16 cellular contexts compared by ENCODE assay signal in the genomic region with DNA sequence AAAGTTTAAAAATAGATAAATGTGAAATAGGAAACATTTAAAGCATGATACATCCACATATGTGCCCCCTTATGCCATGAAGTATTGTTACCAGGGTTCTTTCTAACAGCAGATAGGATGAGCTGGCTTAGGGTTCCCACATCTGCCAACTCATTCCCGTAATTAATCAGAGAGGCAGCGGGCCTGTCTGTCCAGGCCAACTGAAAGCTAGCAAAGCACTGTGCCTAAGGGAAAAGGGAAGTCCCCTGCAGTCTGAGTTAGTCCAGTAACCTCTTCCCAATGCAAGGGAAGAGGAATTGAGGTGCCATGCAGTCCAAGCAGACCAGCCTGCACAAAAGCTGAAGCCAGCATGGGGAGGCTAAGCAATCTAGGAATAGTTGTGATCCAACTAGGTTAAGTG. TPM values are rescaled to one million over a fixed set of nuclear protein-coding genes. Genes with fewer than 3 reads are reported as not detected.
A peak's percentile ranks its signal among the peaks of the same experiment; 100 is the strongest.
DNase-seq lines count a peak whose midpoint lies in the region; ATAC-seq and TF ChIP-seq lines count a peak whose summit lies in the region.
"Had no signal": no experiment of that assay in that cellular context is flagged by ENCODE, and none has a peak within 500 bp of the region (broad histone marks: within the 10 kb centered on the region; RNA-seq: fewer than 3 reads in every experiment).

No MANE protein-coding gene starts in this region.

- H3K4me3 ChIP-seq in GM23248 = no peak overlapping the region
- no peak overlapping the region for H3K4me3 ChIP-seq in right cardiac atrium (ENCODE audit: low read length)
- H3K4me3 ChIP-seq: PC-9, prostate gland, uterus had no signal

- POLR2A ChIA-PET in activated CD4-positive, alpha-beta T cell treated with anti-CD3 and anti-CD28 coated beads for 36 hours (lab: Charles Lee) = interaction anchor here (0.6 kb wide), 1 partner anchor 272 kb away, joined by 3 read pairs; no protein-coding TSS in a partner anchor
- POLR2A ChIA-PET in WTC11 (lab: Charles Lee) = no interaction called here

- H3K4me1 ChIP-seq in GM23248 (ENCODE audit: insufficient read depth) (peaks cover 10% of the 10 kb centered on the region; the same call in 1 of the 2 replicates), right cardiac atrium (ENCODE audit: control insufficient read depth, insufficient read depth, low read length) (no peaks in the 10 kb centered on the region)
- H3K4me1 ChIP-seq: prostate gland, uterus had no signal

- no peak overlapping the region for H3K4me2 ChIP-seq in GM23248 (ENCODE audit: unreplicated experiment)
- H3K4me2 ChIP-seq: PC-9 had no signal

- H3K27me3 Mint-ChIP-seq in activated CD4-positive, alpha-beta T cell treated with anti-CD3 and anti-CD28 coated beads for 36 hours = no peaks in the 10 kb centered on the region
- H3K27me3 Mint-ChIP-seq in activated CD4-positive, alpha-beta T cell treated with anti-CD3 and anti-CD28 coated beads, Interleukin-2, amount 10 ng/mL, durations not matched to agents 24 days and 14 days = no peaks in the 10 kb centered on the region
- H3K27me3 Mint-ChIP-seq in WTC11 (ENCODE audit: low read depth) = no peaks in the 10 kb centered on the region

- CTCF ChIA-PET in activated CD4-positive, alpha-beta T cell treated with anti-CD3 and anti-CD28 coated beads for 36 hours (lab: Charles Lee) = interaction anchor here (0.6 to 5.2 kb wide), 4 partner anchors 21 to 459 kb away, joined by 3 to 21 read pairs (median 4); no protein-coding TSS in a partner anchor
- CTCF ChIA-PET in WTC11 (lab: Charles Lee) = no interaction called here

- H3K27ac ChIP-seq in GM23248 (no peak overlapping the region), right cardiac atrium (ENCODE audit: low read length) (no peak overlapping the region)
- H3K27ac ChIP-seq: PC-9, prostate gland, uterus had no signal

- H3K27ac Mint-ChIP-seq in activated CD4-positive, alpha-beta T cell treated with anti-CD3 and anti-CD28 coated beads for 36 hours = peak overlapping the region; percentile 27
- no peak overlapping the region for H3K27ac Mint-ChIP-seq in activated CD4-positive, alpha-beta T cell treated with anti-CD3 and anti-CD28 coated beads, Interleukin-2, amount 10 ng/mL, durations not matched to agents 24 days and 14 days
- peak overlapping the region; percentile 21; the same call in 1 of the 2 replicates for H3K27ac Mint-ChIP-seq in WTC11

- H3K27me3 ChIP-seq in GM23248 (replicated peaks; ENCODE audit: insufficient read depth) (no peaks in the 10 kb centered on the region), right cardiac atrium (ENCODE audit: control insufficient read depth, insufficient read depth) (no peaks in the 10 kb centered on the region)
- H3K27me3 ChIP-seq: uterus had no signal

- no peaks in the 10 kb centered on the region for H3K9me3 Mint-ChIP-seq in activated CD4-positive, alpha-beta T cell treated with anti-CD3 and anti-CD28 coated beads for 36 hours (ENCODE audit: low read depth)
- H3K9me3 Mint-ChIP-seq in activated CD4-positive, alpha-beta T cell treated with anti-CD3 and anti-CD28 coated beads, Interleukin-2, amount 10 ng/mL, durations not matched to agents 24 days and 14 days = no peaks in the 10 kb centered on the region
- H3K9me3 Mint-ChIP-seq in WTC11 = no peaks in the 10 kb centered on the region

- no peaks in the 10 kb centered on the region for H4K20me1 ChIP-seq in GM23248 (ENCODE audit: insufficient read depth)

- peaks cover 15% of the 10 kb centered on the region; the same call in 1 of the 2 replicates for H3K36me3 ChIP-seq in GM23248 (ENCODE audit: low read depth)
- H3K36me3 ChIP-seq: uterus had no signal

- no peak for DNase-seq in activated CD4-positive, alpha-beta T cell treated with anti-CD3 and anti-CD28 coated beads for 36 hours
- DNase-seq in activated CD4-positive, alpha-beta T cell treated with anti-CD3 and anti-CD28 coated beads, Interleukin-2, amount 10 ng/mL, durations not matched to agents 24 days and 14 days = no peak
- DNase-seq in GM23248 = peak; percentile 29
- DNase-seq in WTC11 (ENCODE audit: low spot score) = no peak
- DNase-seq in myocyte (ENCODE audit: low read depth) = peak; percentile 25
- DNase-seq in right cardiac atrium = no peak
- DNase-seq in sciatic nerve (ENCODE audit: low spot score) = no peak
- DNase-seq in T-helper 2 cell = no peak
- DNase-seq: activated CD8-positive, alpha-beta memory T cell treated with anti-CD3 and anti-CD28 coated beads, Interleukin-2, amount 50 U/mL, for 48 hours; amygdala; left ventricle myocardium superior; NCI-H2107; NCI-H526; PC-9; uterus had no signal

- H3F3A ChIP-seq in GM23248 (ENCODE audit: insufficient read depth) = no peaks in the 10 kb centered on the region

- no peak overlapping the region for H3K9ac ChIP-seq in GM23248

- in situ Hi-C loops in GM23248 (cut with MboI) = no loop called here

- H3K79me2 ChIP-seq in GM23248 (ENCODE audit: insufficient read depth) = no peaks in the 10 kb centered on the region

- ATAC-seq in activated CD4-positive, alpha-beta T cell treated with anti-CD3 and anti-CD28 coated beads for 36 hours = no peak
- no peak for ATAC-seq in WTC11
- ATAC-seq in right cardiac atrium = no peak
- ATAC-seq in sciatic nerve = no peak
- ATAC-seq: left ventricle myocardium superior had no signal

- no peak for TF ChIP-seq CTCF in WTC11 (IDR thresholded peaks at IDR 0.05)

- H2AFZ ChIP-seq in GM23248 = no peak overlapping the region
- H2AFZ ChIP-seq: PC-9 had no signal

- no peaks in the 10 kb centered on the region for H3K9me2 ChIP-seq in GM23248 (ENCODE audit: insufficient read depth)

- H3K4me1 Mint-ChIP-seq in activated CD4-positive, alpha-beta T cell treated with anti-CD3 and anti-CD28 coated beads for 36 hours = peaks cover 42% of the 10 kb centered on the region
- peaks cover 40% of the 10 kb centered on the region for H3K4me1 Mint-ChIP-seq in activated CD4-positive, alpha-beta T cell treated with anti-CD3 and anti-CD28 coated beads, Interleukin-2, amount 10 ng/mL, durations not matched to agents 24 days and 14 days
- H3K4me1 Mint-ChIP-seq in WTC11 = no peaks in the 10 kb centered on the region

- intact Hi-C loops in activated CD4-positive, alpha-beta T cell treated with anti-CD3 and anti-CD28 coated beads for 36 hours (cut with DNase I, micrococcal nuclease) = no loop called here
- intact Hi-C loops in activated CD4-positive, alpha-beta T cell treated with anti-CD3 and anti-CD28 coated beads, Interleukin-2, amount 10 ng/mL, durations not matched to agents 24 days and 14 days (cut with micrococcal nuclease) = no loop called here
- intact Hi-C loops in right cardiac atrium (cut with DNase I) = no loop called here
- intact Hi-C loops in sciatic nerve (cut with DNase I) = no loop called here

- no peak overlapping the region for H3K4me3 Mint-ChIP-seq in activated CD4-positive, alpha-beta T cell treated with anti-CD3 and anti-CD28 coated beads for 36 hours
- no peak overlapping the region for H3K4me3 Mint-ChIP-seq in activated CD4-positive, alpha-beta T cell treated with anti-CD3 and anti-CD28 coated beads, Interleukin-2, amount 10 ng/mL, durations not matched to agents 24 days and 14 days
- H3K4me3 Mint-ChIP-seq in WTC11 = no peak overlapping the region

- 54 to 62% methylated on average over 2 of the region's 2 CpGs for WGBS in GM23248 (ENCODE audit: low coverage in 1 of 2, low lambda C conversion rate in 2 of 2, missing lambda C conversion rate in 2 of 2), 2 experiments
- WGBS in right cardiac atrium = 74% methylated on average over 2 of the region's 2 CpGs

- H3K9me3 ChIP-seq in GM23248 (ENCODE audit: low read depth) (no peaks in the 10 kb centered on the region), right cardiac atrium (ENCODE audit: control insufficient read depth, low read length) (no peaks in the 10 kb centered on the region)
- H3K9me3 ChIP-seq: prostate gland, uterus had no signal

- H3K36me3 Mint-ChIP-seq in activated CD4-positive, alpha-beta T cell treated with anti-CD3 and anti-CD28 coated beads for 36 hours (ENCODE audit: low read depth) = peaks cover 76% of the 10 kb centered on the region
- peaks cover 73% of the 10 kb centered on the region for H3K36me3 Mint-ChIP-seq in activated CD4-positive, alpha-beta T cell treated with anti-CD3 and anti-CD28 coated beads, Interleukin-2, amount 10 ng/mL, durations not matched to agents 24 days and 14 days (ENCODE audit: low read depth)
- peaks cover 42% of the 10 kb centered on the region for H3K36me3 Mint-ChIP-seq in WTC11

TF ChIP-seq in WTC11, 78 proteins besides CTCF, POLR2A, EP300 and RAD21:
- TF ChIP-seq SMAD3 (CRISPR knock-in tag; IDR thresholded peaks at IDR 0.05; ENCODE audit: borderline replicate concordance) (no peak), ZNF423 (CRISPR knock-in tag; IDR thresholded peaks at IDR 0.05) (no peak)

RNA-seq across cellular contexts. Expression of a gene that starts 18.3 kb away (rescaled TPM):
- total RNA-seq in activated CD4-positive, alpha-beta T cell treated with anti-CD3 and anti-CD28 coated beads for 36 hours = 10 to 100 TPM; 19.8 to 23.2 TPM
- 36.5 and 38.5 TPM in 2 replicates for total RNA-seq in activated CD4-positive, alpha-beta T cell treated with anti-CD3 and anti-CD28 coated beads, Interleukin-2, amount 10 ng/mL, durations not matched to agents 24 days and 14 days
- total RNA-seq in GM23248 (2014; rRNA removed; shearing (Covaris generic)) = 10.9 TPM in 2 replicates
- 8.8 and 9.8 TPM in 2 replicates for polyA plus RNA-seq in GM23248 (2016; fragmentation: Nextera tagmentation; extraction: Ambion mirVana)
- total RNA-seq in WTC11 (2021) = 5.8 to 9.3 TPM (median 7.1 TPM) in 3 replicates
- 16.1 and 31.5 TPM in 2 replicates for total RNA-seq in myocyte
- 12.7 TPM for polyA plus RNA-seq in myocyte (2012)
- total RNA-seq in right cardiac atrium = 1 to 10 TPM; 4.4 to 5.5 (median 5.3) TPM
- polyA plus RNA-seq in right cardiac atrium = 0.86 TPM
- 19.7 TPM for total RNA-seq in sciatic nerve

RNA-seq across cellular contexts. Expression of a gene that starts 55.4 kb away (rescaled TPM):
- total RNA-seq in activated CD4-positive, alpha-beta T cell treated with anti-CD3 and anti-CD28 coated beads for 36 hours = 100 to 1,000 TPM; 110 to 120 TPM
- total RNA-seq in activated CD4-positive, alpha-beta T cell treated with anti-CD3 and anti-CD28 coated beads, Interleukin-2, amount 10 ng/mL, durations not matched to agents 24 days and 14 days = 86.1 and 90.5 TPM in 2 replicates
- total RNA-seq in GM23248 (2014; rRNA removed; shearing (Covaris generic)) = 30.5 and 36.4 TPM in 2 replicates
- polyA plus RNA-seq in GM23248 (2016; fragmentation: Nextera tagmentation; extraction: Ambion mirVana) (28.8 and 29.9 TPM in 2 replicates), right cardiac atrium (4.1 TPM)
- total RNA-seq in WTC11 (2021) (31.9 to 38.0 TPM (median 34.0 TPM) in 3 replicates), myocyte (20.9 and 29.7 TPM in 2 replicates), right cardiac atrium (10 to 100 TPM in 2 of 4 donors, 1 to 10 TPM in 2; 7.6 to 14.1 (median 10.0) TPM), sciatic nerve (38.2 TPM)
- 10.9 TPM for polyA plus RNA-seq in myocyte (2012)

Comparison
In these comparisons a context has a peak if more than half of its experiments do, and no peak if none do; other contexts are left out.
1. DNase-seq: peak in GM23248 (single experiment) and myocyte (single experiment); none in activated CD4-positive, alpha-beta T cell treated with anti-CD3 and anti-CD28 coated beads for 36 hours (single experiment), activated CD4-positive, alpha-beta T cell treated with anti-CD3 and anti-CD28 coated beads, Interleukin-2, amount 10 ng/mL, durations not matched to agents 24 days and 14 days (single experiment), WTC11 (single experiment), right cardiac atrium (0 of 3), sciatic nerve (single experiment) and T-helper 2 cell (0 of 5).